In genomic region chr4:110605077-110605476, GRCh38 we compare ENCODE assay signal across 23 cellular contexts. TPM values are rescaled to one million over a fixed set of nuclear protein-coding genes. Genes with fewer than 3 reads are reported as not detected.
DNase-seq lines count a peak whose midpoint lies in the region; ATAC-seq and TF ChIP-seq lines count a peak whose summit lies in the region.
"Had no signal": no experiment of that assay in that cellular context is flagged by ENCODE, and none has a peak within 500 bp of the region (broad histone marks: within the 10 kb centered on the region; RNA-seq: fewer than 3 reads in every experiment).

No MANE protein-coding gene starts in this region.

- H3K4me1 Mint-ChIP-seq in activated CD4-positive, alpha-beta T cell treated with anti-CD3 and anti-CD28 coated beads for 36 hours, result no peaks in the 10 kb centered on the region
- no peaks in the 10 kb centered on the region for H3K4me1 Mint-ChIP-seq in stimulated activated effector memory CD8-positive, alpha-beta T cell treated with anti-CD3 and anti-CD28 coated beads, Interleukin-12 subunit alpha, Interleukin-12 subunit beta, amount 100 ng/mL, for 72 hours
- no peaks in the 10 kb centered on the region for H3K4me1 Mint-ChIP-seq in activated CD8-positive, alpha-beta T cell treated with anti-CD3 and anti-CD28 coated beads for 36 hours (ENCODE audit: low read depth)
- H3K4me1 Mint-ChIP-seq: CD14-positive monocyte; CD4-positive, alpha-beta memory T cell; CD4-positive, CD25-positive, alpha-beta regulatory T cell; CD8-positive, alpha-beta memory T cell had no signal

- POLR2A ChIA-PET in activated CD4-positive, alpha-beta T cell treated with anti-CD3 and anti-CD28 coated beads for 36 hours (lab: Charles Lee), result no interaction called here
- POLR2A ChIA-PET in activated CD8-positive, alpha-beta T cell treated with anti-CD3 and anti-CD28 coated beads for 36 hours (lab: Charles Lee), result no interaction called here

- H3K9me3 Mint-ChIP-seq in activated CD4-positive, alpha-beta T cell treated with anti-CD3 and anti-CD28 coated beads for 36 hours (ENCODE audit: low read depth), result no peaks in the 10 kb centered on the region
- peaks cover 4% of the 10 kb centered on the region for H3K9me3 Mint-ChIP-seq in stimulated activated effector memory CD8-positive, alpha-beta T cell treated with anti-CD3 and anti-CD28 coated beads, Interleukin-12 subunit alpha, Interleukin-12 subunit beta, amount 100 ng/mL, for 72 hours
- no peaks in the 10 kb centered on the region for H3K9me3 Mint-ChIP-seq in activated CD8-positive, alpha-beta T cell treated with anti-CD3 and anti-CD28 coated beads for 36 hours

- H3K27me3 Mint-ChIP-seq in activated CD4-positive, alpha-beta T cell treated with anti-CD3 and anti-CD28 coated beads for 36 hours, result peaks cover 36% of the 10 kb centered on the region
- peaks cover 24% of the 10 kb centered on the region for H3K27me3 Mint-ChIP-seq in activated CD8-positive, alpha-beta T cell treated with anti-CD3 and anti-CD28 coated beads for 36 hours

- ATAC-seq in activated CD4-positive, alpha-beta T cell treated with anti-CD3 and anti-CD28 coated beads for 36 hours, result peak; percentile 39
- ATAC-seq in GM19463 (IDR thresholded peaks at IDR 0.05; ENCODE audit: unreplicated experiment), result peak; percentile 65
- ATAC-seq in stimulated activated effector memory CD8-positive, alpha-beta T cell treated with anti-CD3 and anti-CD28 coated beads, Interleukin-12 subunit alpha, Interleukin-12 subunit beta, amount 100 ng/mL, for 72 hours, result peak; percentile 52
- ATAC-seq in activated CD8-positive, alpha-beta T cell treated with anti-CD3 and anti-CD28 coated beads for 36 hours, result no peak
- ATAC-seq: A549, GM12878 had no signal

- CTCF ChIA-PET in activated CD4-positive, alpha-beta T cell treated with anti-CD3 and anti-CD28 coated beads for 36 hours (lab: Charles Lee), result no interaction called here
- CTCF ChIA-PET in activated CD8-positive, alpha-beta T cell treated with anti-CD3 and anti-CD28 coated beads for 36 hours (lab: Charles Lee), result no interaction called here

- TF ChIP-seq CTCF in activated CD8-positive, alpha-beta T cell treated with anti-CD3 and anti-CD28 coated beads for 36 hours (IDR thresholded peaks at IDR 0.05), result no peak

- H3K27ac Mint-ChIP-seq in activated CD4-positive, alpha-beta T cell treated with anti-CD3 and anti-CD28 coated beads for 36 hours, result no peak overlapping the region
- no peak overlapping the region for H3K27ac Mint-ChIP-seq in stimulated activated effector memory CD8-positive, alpha-beta T cell treated with anti-CD3 and anti-CD28 coated beads, Interleukin-12 subunit alpha, Interleukin-12 subunit beta, amount 100 ng/mL, for 72 hours
- H3K27ac Mint-ChIP-seq in activated CD8-positive, alpha-beta T cell treated with anti-CD3 and anti-CD28 coated beads for 36 hours, result no peak overlapping the region
- H3K27ac Mint-ChIP-seq: CD14-positive monocyte; CD4-positive, alpha-beta memory T cell; CD4-positive, CD25-positive, alpha-beta regulatory T cell; CD8-positive, alpha-beta memory T cell had no signal

- H3K36me3 Mint-ChIP-seq in activated CD4-positive, alpha-beta T cell treated with anti-CD3 and anti-CD28 coated beads for 36 hours (ENCODE audit: low read depth), result no peaks in the 10 kb centered on the region
- H3K36me3 Mint-ChIP-seq in stimulated activated effector memory CD8-positive, alpha-beta T cell treated with anti-CD3 and anti-CD28 coated beads, Interleukin-12 subunit alpha, Interleukin-12 subunit beta, amount 100 ng/mL, for 72 hours, result no peaks in the 10 kb centered on the region
- H3K36me3 Mint-ChIP-seq in activated CD8-positive, alpha-beta T cell treated with anti-CD3 and anti-CD28 coated beads for 36 hours (ENCODE audit: low read depth), result no peaks in the 10 kb centered on the region
- H3K36me3 Mint-ChIP-seq: CD14-positive monocyte; CD4-positive, alpha-beta memory T cell; CD4-positive, CD25-positive, alpha-beta regulatory T cell; CD8-positive, alpha-beta memory T cell had no signal

- H3K4me3 Mint-ChIP-seq in activated CD4-positive, alpha-beta T cell treated with anti-CD3 and anti-CD28 coated beads for 36 hours, result no peak overlapping the region
- H3K4me3 Mint-ChIP-seq in stimulated activated effector memory CD8-positive, alpha-beta T cell treated with anti-CD3 and anti-CD28 coated beads, Interleukin-12 subunit alpha, Interleukin-12 subunit beta, amount 100 ng/mL, for 72 hours, result no peak overlapping the region
- H3K4me3 Mint-ChIP-seq in activated CD8-positive, alpha-beta T cell treated with anti-CD3 and anti-CD28 coated beads for 36 hours, result no peak overlapping the region
- H3K4me3 Mint-ChIP-seq: CD14-positive monocyte; CD4-positive, alpha-beta memory T cell; CD4-positive, CD25-positive, alpha-beta regulatory T cell; CD8-positive, alpha-beta memory T cell had no signal

- intact Hi-C loops in activated CD4-positive, alpha-beta T cell treated with anti-CD3 and anti-CD28 coated beads for 36 hours (cut with DNase I, micrococcal nuclease), result no loop called here
- intact Hi-C loops in activated CD8-positive, alpha-beta T cell treated with anti-CD3 and anti-CD28 coated beads for 36 hours (cut with micrococcal nuclease), result no loop called here

- DNase-seq in activated CD4-positive, alpha-beta T cell treated with anti-CD3 and anti-CD28 coated beads for 36 hours, result no peak
- no peak for DNase-seq in activated CD4-positive, alpha-beta T cell treated with anti-CD3 and anti-CD28 coated beads, Interleukin-2, amount 50 U/mL, for 48 hours
- no peak for DNase-seq in stimulated activated effector memory CD8-positive, alpha-beta T cell treated with anti-CD3 and anti-CD28 coated beads, Interleukin-12 subunit alpha, Interleukin-12 subunit beta, amount 100 ng/mL, for 72 hours (ENCODE audit: low spot score in 2 of 2)
- DNase-seq in activated CD8-positive, alpha-beta T cell treated with anti-CD3 and anti-CD28 coated beads for 36 hours, result no peak
- DNase-seq in NCI-H1436 treated with DMSO at 0.1 percent for 48 hours (lab: John Stamatoyannopoulos, UW), result no peak
- DNase-seq: BE2C; C1 segment of cervical spinal cord; CD4-positive, alpha-beta memory T cell; CD4-positive, CD25-positive, alpha-beta regulatory T cell; CD8-positive, alpha-beta memory T cell; COR-L47; DMS 273 treated with DMSO at 0.1 percent for 48 hours; DMS153; DMS53; DMS79; DND-41; EL; GDM1 had no signal

RNA-seq across cellular contexts. Expression of gene PITX2, which starts 17.8 kb away (rescaled TPM):
- total RNA-seq in activated CD4-positive, alpha-beta T cell treated with anti-CD3 and anti-CD28 coated beads for 36 hours, result under 1 TPM in 1 of 2 experiments, not detected in 1; 0.09 TPM
- not detected for total RNA-seq in activated CD8-positive, alpha-beta T cell treated with anti-CD3 and anti-CD28 coated beads for 36 hours
- total RNA-seq: CD4-positive, alpha-beta memory T cell; CD4-positive, CD25-positive, alpha-beta regulatory T cell; CD8-positive, alpha-beta memory T cell; G401; GM12878 had no signal
